Comparison of ENCODE assay signal across 1 cellular context in the genomic region with DNA sequence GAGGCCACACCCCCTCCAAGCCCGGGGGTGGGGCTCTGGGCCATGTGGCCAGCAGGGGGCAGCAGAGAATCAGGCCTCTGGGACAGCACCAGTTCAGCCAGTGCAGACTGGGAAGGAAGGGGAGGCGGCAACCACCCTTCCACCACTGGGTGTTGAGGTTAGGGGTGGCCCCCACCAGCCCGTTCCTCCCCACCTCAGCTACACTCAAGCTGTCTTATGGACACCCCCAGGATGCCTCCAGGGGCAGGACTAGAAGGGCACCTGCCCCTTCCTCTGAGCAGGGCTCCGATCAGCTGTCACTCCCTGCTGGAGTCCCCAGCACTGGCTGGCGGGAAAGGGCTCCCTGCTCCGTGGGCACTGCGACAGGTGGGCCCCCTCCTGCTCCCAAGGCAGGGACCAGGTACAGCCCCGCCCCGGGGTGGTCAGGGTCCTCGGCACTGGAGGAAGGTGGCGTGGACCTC.
TF ChIP-seq lines count a peak whose summit lies in the region.

No MANE protein-coding gene starts in this region.

TF ChIP-seq in K562, 482 proteins besides CTCF, POLR2A, EP300 and RAD21 (continued from another document and continues in another):
- TF ChIP-seq, protein P1, sequence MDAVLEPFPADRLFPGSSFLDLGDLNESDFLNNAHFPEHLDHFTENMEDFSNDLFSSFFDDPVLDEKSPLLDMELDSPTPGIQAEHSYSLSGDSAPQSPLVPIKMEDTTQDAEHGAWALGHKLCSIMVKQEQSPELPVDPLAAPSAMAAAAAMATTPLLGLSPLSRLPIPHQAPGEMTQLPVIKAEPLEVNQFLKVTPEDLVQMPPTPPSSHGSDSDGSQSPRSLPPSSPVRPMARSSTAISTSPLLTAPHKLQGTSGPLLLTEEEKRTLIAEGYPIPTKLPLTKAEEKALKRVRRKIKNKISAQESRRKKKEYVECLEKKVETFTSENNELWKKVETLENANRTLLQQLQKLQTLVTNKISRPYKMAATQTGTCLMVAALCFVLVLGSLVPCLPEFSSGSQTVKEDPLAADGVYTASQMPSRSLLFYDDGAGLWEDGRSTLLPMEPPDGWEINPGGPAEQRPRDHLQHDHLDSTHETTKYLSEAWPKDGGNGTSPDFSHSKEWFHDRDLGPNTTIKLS (IDR thresholded peaks at IDR 0.05; ENCODE audit: borderline replicate concordance, low read depth): no peak
- no peak for TF ChIP-seq FOXJ2 (tag; IDR thresholded peaks at IDR 0.05)
- no peak for TF ChIP-seq CBFA2T2 (conservative IDR thresholded peaks at IDR 0.05)
- TF ChIP-seq FUS (optimal IDR thresholded peaks at IDR 0.05; ENCODE audit: low read depth, low read length): no peak
- TF ChIP-seq TSC22D4 (tag; IDR thresholded peaks at IDR 0.05): no peak
- peak; percentile 86; the same call in 1 of the 2 replicates for TF ChIP-seq STAG1 (CRISPR knock-in tag; IDR thresholded peaks at IDR 0.05; ENCODE audit: borderline replicate concordance)
- TF ChIP-seq MCM3 (IDR thresholded peaks at IDR 0.05): no peak
- TF ChIP-seq, protein P2, sequence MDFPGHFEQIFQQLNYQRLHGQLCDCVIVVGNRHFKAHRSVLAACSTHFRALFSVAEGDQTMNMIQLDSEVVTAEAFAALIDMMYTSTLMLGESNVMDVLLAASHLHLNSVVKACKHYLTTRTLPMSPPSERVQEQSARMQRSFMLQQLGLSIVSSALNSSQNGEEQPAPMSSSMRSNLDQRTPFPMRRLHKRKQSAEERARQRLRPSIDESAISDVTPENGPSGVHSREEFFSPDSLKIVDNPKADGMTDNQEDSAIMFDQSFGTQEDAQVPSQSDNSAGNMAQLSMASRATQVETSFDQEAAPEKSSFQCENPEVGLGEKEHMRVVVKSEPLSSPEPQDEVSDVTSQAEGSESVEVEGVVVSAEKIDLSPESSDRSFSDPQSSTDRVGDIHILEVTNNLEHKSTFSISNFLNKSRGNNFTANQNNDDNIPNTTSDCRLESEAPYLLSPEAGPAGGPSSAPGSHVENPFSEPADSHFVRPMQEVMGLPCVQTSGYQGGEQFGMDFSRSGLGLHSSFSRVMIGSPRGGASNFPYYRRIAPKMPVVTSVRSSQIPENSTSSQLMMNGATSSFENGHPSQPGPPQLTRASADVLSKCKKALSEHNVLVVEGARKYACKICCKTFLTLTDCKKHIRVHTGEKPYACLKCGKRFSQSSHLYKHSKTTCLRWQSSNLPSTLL (IDR thresholded peaks at IDR 0.05): no peak
- TF ChIP-seq RBM17 (IDR thresholded peaks at IDR 0.05; ENCODE audit: borderline replicate concordance, low read depth, low read length): no peak
- TF ChIP-seq, protein P3, sequence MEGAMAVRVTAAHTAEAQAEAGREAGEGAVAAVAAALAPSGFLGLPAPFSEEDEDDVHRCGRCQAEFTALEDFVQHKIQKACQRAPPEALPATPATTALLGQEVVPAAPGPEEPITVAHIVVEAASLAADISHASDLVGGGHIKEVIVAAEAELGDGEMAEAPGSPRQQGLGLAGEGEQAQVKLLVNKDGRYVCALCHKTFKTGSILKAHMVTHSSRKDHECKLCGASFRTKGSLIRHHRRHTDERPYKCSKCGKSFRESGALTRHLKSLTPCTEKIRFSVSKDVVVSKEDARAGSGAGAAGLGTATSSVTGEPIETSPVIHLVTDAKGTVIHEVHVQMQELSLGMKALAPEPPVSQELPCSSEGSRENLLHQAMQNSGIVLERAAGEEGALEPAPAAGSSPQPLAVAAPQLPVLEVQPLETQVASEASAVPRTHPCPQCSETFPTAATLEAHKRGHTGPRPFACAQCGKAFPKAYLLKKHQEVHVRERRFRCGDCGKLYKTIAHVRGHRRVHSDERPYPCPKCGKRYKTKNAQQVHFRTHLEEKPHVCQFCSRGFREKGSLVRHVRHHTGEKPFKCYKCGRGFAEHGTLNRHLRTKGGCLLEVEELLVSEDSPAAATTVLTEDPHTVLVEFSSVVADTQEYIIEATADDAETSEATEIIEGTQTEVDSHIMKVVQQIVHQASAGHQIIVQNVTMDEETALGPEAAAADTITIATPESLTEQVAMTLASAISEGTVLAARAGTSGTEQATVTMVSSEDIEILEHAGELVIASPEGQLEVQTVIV (CRISPR knock-in tag; IDR thresholded peaks at IDR 0.05; ENCODE audit: borderline replicate concordance): no peak
- TF ChIP-seq STAT5A (IDR thresholded peaks at IDR 0.05; ENCODE audit: borderline replicate concordance, low read length): no peak
- TF ChIP-seq ZNF436 (CRISPR knock-in tag; IDR thresholded peaks at IDR 0.05): no peak
- TF ChIP-seq ZC3H4 (CRISPR knock-in tag; IDR thresholded peaks at IDR 0.05; ENCODE audit: borderline replicate concordance): no peak
- TF ChIP-seq RCOR1 (IDR thresholded peaks at IDR 0.05; ENCODE audit: borderline replicate concordance in 1 of 2, low read depth in 2 of 2, low read length in 2 of 2): peak in 1 of 2 experiments; percentile 40; a peak in 1 of 4 replicates
- TF ChIP-seq STAT5B (CRISPR knock-in tag; IDR thresholded peaks at IDR 0.05): no peak
- TF ChIP-seq, protein P4, sequence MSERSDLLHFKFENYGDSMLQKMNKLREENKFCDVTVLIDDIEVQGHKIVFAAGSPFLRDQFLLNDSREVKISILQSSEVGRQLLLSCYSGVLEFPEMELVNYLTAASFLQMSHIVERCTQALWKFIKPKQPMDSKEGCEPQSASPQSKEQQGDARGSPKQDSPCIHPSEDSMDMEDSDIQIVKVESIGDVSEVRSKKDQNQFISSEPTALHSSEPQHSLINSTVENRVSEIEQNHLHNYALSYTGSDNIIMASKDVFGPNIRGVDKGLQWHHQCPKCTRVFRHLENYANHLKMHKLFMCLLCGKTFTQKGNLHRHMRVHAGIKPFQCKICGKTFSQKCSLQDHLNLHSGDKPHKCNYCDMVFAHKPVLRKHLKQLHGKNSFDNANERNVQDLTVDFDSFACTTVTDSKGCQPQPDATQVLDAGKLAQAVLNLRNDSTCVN (CRISPR knock-in tag; IDR thresholded peaks at IDR 0.05): no peak
- TF ChIP-seq, protein P5, sequence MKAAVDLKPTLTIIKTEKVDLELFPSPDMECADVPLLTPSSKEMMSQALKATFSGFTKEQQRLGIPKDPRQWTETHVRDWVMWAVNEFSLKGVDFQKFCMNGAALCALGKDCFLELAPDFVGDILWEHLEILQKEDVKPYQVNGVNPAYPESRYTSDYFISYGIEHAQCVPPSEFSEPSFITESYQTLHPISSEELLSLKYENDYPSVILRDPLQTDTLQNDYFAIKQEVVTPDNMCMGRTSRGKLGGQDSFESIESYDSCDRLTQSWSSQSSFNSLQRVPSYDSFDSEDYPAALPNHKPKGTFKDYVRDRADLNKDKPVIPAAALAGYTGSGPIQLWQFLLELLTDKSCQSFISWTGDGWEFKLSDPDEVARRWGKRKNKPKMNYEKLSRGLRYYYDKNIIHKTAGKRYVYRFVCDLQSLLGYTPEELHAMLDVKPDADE (conservative IDR thresholded peaks at IDR 0.05; ENCODE audit: control insufficient read depth, low read depth, low read length): no peak; the same call in 1 of the 2 replicates
- no peak for TF ChIP-seq ZNF175 (CRISPR knock-in tag; IDR thresholded peaks at IDR 0.05; ENCODE audit: low read depth)
- TF ChIP-seq, protein P6, sequence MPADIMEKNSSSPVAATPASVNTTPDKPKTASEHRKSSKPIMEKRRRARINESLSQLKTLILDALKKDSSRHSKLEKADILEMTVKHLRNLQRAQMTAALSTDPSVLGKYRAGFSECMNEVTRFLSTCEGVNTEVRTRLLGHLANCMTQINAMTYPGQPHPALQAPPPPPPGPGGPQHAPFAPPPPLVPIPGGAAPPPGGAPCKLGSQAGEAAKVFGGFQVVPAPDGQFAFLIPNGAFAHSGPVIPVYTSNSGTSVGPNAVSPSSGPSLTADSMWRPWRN (IDR thresholded peaks at IDR 0.05; ENCODE audit: low read depth): no peak
- TF ChIP-seq, protein P7, sequence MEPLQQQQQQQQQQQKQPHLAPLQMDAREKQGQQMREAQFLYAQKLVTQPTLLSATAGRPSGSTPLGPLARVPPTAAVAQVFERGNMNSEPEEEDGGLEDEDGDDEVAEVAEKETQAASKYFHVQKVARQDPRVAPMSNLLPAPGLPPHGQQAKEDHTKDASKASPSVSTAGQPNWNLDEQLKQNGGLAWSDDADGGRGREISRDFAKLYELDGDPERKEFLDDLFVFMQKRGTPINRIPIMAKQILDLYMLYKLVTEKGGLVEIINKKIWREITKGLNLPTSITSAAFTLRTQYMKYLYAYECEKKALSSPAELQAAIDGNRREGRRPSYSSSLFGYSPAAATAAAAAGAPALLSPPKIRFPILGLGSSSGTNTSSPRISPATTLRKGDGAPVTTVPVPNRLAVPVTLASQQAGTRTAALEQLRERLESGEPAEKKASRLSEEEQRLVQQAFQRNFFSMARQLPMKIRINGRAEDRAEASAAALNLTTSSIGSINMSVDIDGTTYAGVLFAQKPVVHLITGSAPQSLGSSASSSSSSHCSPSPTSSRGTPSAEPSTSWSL (CRISPR knock-in tag; IDR thresholded peaks at IDR 0.05; ENCODE audit: borderline replicate concordance): no peak
- TF ChIP-seq GABPB1 (CRISPR knock-in tag; IDR thresholded peaks at IDR 0.05): no peak
- TF ChIP-seq DMBX1 (CRISPR knock-in tag; IDR thresholded peaks at IDR 0.05; ENCODE audit: borderline replicate concordance): no peak
- TF ChIP-seq ZNF174 (CRISPR knock-in tag; IDR thresholded peaks at IDR 0.05): no peak
- TF ChIP-seq CBX8 (IDR thresholded peaks at IDR 0.05; ENCODE audit: borderline replicate concordance, extremely low read depth, low read depth, low read length, poor library complexity, severe bottlenecking): no peak
- TF ChIP-seq PRMT5 (CRISPR knock-in tag; IDR thresholded peaks at IDR 0.05): no peak
- no peak for TF ChIP-seq ZC3H8 (IDR thresholded peaks at IDR 0.05)
- peak; percentile 60; the same call in 1 of the 2 replicates for TF ChIP-seq RB1 (IDR thresholded peaks at IDR 0.05; ENCODE audit: low read depth)
- TF ChIP-seq NFE2L1 (tag; IDR thresholded peaks at IDR 0.05; ENCODE audit: borderline replicate concordance, low read depth): no peak
- TF ChIP-seq TAF15 (IDR thresholded peaks at IDR 0.05; ENCODE audit: low read depth, low read length): no peak
- TF ChIP-seq, protein P8, sequence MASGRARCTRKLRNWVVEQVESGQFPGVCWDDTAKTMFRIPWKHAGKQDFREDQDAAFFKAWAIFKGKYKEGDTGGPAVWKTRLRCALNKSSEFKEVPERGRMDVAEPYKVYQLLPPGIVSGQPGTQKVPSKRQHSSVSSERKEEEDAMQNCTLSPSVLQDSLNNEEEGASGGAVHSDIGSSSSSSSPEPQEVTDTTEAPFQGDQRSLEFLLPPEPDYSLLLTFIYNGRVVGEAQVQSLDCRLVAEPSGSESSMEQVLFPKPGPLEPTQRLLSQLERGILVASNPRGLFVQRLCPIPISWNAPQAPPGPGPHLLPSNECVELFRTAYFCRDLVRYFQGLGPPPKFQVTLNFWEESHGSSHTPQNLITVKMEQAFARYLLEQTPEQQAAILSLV (tag; IDR thresholded peaks at IDR 0.05): no peak
- TF ChIP-seq FOXA1 (IDR thresholded peaks at IDR 0.05; ENCODE audit: borderline replicate concordance): no peak
- TF ChIP-seq ARNT (IDR thresholded peaks at IDR 0.05): no peak
- peak; percentile 91 for TF ChIP-seq SMC3 (conservative IDR thresholded peaks at IDR 0.05; ENCODE audit: insufficient read depth, low read depth, low read length)
- TF ChIP-seq ZNF12 (CRISPR knock-in tag; IDR thresholded peaks at IDR 0.05): no peak
- TF ChIP-seq ZNF644 (tag; IDR thresholded peaks at IDR 0.05; ENCODE audit: low read depth): no peak
- no peak for TF ChIP-seq KLF6 (CRISPR knock-in tag; IDR thresholded peaks at IDR 0.05; ENCODE audit: borderline replicate concordance)
- TF ChIP-seq EZH2 (IDR thresholded peaks at IDR 0.05; ENCODE audit: borderline replicate concordance, low read depth, low read length): no peak
- TF ChIP-seq SNIP1 (IDR thresholded peaks at IDR 0.05; ENCODE audit: low read depth): no peak
- no peak for TF ChIP-seq CHD2 (IDR thresholded peaks at IDR 0.05; ENCODE audit: low read depth, low read length)
- TF ChIP-seq ELF2 (CRISPR knock-in tag; IDR thresholded peaks at IDR 0.05): no peak
- no peak for TF ChIP-seq ZNF778 (CRISPR knock-in tag; IDR thresholded peaks at IDR 0.05)
- no peak for TF ChIP-seq SETDB1 (IDR thresholded peaks at IDR 0.05; ENCODE audit: low read length)
- no peak for TF ChIP-seq ZBTB8A (IDR thresholded peaks at IDR 0.05; ENCODE audit: partially characterized antibody)
- no peak for TF ChIP-seq ZFP1 (CRISPR knock-in tag; IDR thresholded peaks at IDR 0.05)
- TF ChIP-seq, protein P9, sequence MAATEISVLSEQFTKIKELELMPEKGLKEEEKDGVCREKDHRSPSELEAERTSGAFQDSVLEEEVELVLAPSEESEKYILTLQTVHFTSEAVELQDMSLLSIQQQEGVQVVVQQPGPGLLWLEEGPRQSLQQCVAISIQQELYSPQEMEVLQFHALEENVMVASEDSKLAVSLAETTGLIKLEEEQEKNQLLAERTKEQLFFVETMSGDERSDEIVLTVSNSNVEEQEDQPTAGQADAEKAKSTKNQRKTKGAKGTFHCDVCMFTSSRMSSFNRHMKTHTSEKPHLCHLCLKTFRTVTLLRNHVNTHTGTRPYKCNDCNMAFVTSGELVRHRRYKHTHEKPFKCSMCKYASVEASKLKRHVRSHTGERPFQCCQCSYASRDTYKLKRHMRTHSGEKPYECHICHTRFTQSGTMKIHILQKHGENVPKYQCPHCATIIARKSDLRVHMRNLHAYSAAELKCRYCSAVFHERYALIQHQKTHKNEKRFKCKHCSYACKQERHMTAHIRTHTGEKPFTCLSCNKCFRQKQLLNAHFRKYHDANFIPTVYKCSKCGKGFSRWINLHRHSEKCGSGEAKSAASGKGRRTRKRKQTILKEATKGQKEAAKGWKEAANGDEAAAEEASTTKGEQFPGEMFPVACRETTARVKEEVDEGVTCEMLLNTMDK (IDR thresholded peaks at IDR 0.05; ENCODE audit: borderline replicate concordance, insufficient read depth, low read depth, low read length, poor library complexity, severe bottlenecking): peak; percentile 42
- TF ChIP-seq, protein P10, sequence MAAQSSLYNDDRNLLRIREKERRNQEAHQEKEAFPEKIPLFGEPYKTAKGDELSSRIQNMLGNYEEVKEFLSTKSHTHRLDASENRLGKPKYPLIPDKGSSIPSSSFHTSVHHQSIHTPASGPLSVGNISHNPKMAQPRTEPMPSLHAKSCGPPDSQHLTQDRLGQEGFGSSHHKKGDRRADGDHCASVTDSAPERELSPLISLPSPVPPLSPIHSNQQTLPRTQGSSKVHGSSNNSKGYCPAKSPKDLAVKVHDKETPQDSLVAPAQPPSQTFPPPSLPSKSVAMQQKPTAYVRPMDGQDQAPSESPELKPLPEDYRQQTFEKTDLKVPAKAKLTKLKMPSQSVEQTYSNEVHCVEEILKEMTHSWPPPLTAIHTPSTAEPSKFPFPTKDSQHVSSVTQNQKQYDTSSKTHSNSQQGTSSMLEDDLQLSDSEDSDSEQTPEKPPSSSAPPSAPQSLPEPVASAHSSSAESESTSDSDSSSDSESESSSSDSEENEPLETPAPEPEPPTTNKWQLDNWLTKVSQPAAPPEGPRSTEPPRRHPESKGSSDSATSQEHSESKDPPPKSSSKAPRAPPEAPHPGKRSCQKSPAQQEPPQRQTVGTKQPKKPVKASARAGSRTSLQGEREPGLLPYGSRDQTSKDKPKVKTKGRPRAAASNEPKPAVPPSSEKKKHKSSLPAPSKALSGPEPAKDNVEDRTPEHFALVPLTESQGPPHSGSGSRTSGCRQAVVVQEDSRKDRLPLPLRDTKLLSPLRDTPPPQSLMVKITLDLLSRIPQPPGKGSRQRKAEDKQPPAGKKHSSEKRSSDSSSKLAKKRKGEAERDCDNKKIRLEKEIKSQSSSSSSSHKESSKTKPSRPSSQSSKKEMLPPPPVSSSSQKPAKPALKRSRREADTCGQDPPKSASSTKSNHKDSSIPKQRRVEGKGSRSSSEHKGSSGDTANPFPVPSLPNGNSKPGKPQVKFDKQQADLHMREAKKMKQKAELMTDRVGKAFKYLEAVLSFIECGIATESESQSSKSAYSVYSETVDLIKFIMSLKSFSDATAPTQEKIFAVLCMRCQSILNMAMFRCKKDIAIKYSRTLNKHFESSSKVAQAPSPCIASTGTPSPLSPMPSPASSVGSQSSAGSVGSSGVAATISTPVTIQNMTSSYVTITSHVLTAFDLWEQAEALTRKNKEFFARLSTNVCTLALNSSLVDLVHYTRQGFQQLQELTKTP (IDR thresholded peaks at IDR 0.05; ENCODE audit: low read depth in 1 of 2, partially characterized antibody in 2 of 2): no peak
